8 cellular contexts compared by ENCODE assay signal in the genomic region with DNA sequence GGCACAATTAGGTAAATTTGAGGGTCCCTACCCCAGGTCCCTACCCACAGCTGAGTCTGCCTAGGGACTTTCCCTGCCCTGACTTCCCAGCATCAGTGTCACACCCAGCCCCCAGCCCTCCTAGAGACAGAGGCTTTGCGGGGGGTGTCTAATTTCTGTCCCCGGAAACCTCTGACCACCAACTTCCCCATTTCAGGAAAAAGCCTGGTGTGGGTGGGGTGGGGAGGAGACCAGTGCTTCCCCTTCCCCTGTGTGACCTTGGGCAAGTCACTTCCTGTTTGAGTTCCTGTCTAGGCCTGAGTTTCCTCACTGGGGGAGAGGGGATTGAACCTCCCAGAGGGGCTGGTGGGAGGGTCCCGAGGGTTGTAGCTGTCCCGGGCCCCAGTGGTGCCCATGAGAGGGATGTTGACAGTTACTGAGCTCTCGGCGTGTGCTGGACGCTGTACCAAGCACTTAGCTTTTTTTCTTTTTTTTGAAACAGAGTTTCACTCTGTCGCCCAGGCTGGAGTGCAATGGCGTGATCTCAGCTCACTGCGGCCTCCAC. TPM values are rescaled to one million over a fixed set of nuclear protein-coding genes. Genes with fewer than 3 reads are reported as not detected.
DNase-seq lines count a peak whose midpoint lies in the region; ATAC-seq and TF ChIP-seq lines count a peak whose summit lies in the region.

No MANE protein-coding gene starts in this region.

- H3K9ac ChIP-seq in mesendoderm (ENCODE audit: low read length), result no peak overlapping the region

- H2BK5ac ChIP-seq in mesendoderm (ENCODE audit: low read length), result no peak overlapping the region

- no peak overlapping the region for H2BK120ac ChIP-seq in mesendoderm (ENCODE audit: low read depth, low read length)

- H3K4me2 ChIP-seq in mesendoderm (ENCODE audit: low read length), result no peak overlapping the region

- no peak overlapping the region for H4K5ac ChIP-seq in mesendoderm (ENCODE audit: low read length)

- H3K27me3 Mint-ChIP-seq in Calu3 (ENCODE audit: unreplicated experiment) (no peaks in the 10 kb centered on the region), chondrocyte (ENCODE audit: low read depth) (no peaks in the 10 kb centered on the region), natural killer cell (ENCODE audit: low read depth in 2 of 2) (no peaks in the 10 kb centered on the region)

- TF ChIP-seq CTCF in Calu3 (IDR thresholded peaks at IDR 0.05; ENCODE audit: unreplicated experiment) (no peak), chondrocyte (IDR thresholded peaks at IDR 0.05) (no peak), natural killer cell (IDR thresholded peaks at IDR 0.05) (no peak)

- in situ Hi-C loops in G401 (cut with HindIII; ENCODE audit: low sequenced_read_pairs), result no loop called here

- ATAC-seq in natural killer cell (peak; percentile 68 to 78 (median 72)), HG03354 (IDR thresholded peaks at IDR 0.05; ENCODE audit: poor library complexity, severe bottlenecking, unreplicated experiment) (no peak), HG02798 (IDR thresholded peaks at IDR 0.05; ENCODE audit: poor library complexity, unreplicated experiment) (no peak)

- no CpG with 5 or more reads among the region's 10 CpGs for WGBS in mesendoderm (ENCODE audit: extremely low coverage, insufficient coverage, low lambda C conversion rate)

- no peaks in the 10 kb centered on the region for H3K27me3 ChIP-seq in mesendoderm (ENCODE audit: insufficient read depth, low read length, poor library complexity)

- H3K79me1 ChIP-seq in mesendoderm (ENCODE audit: low read length), result peaks cover 23% of the 10 kb centered on the region

- H3K18ac ChIP-seq in mesendoderm (ENCODE audit: low read length), result no peak overlapping the region

- H3K4me3 Mint-ChIP-seq in Calu3 (ENCODE audit: low read depth, unreplicated experiment) (peak overlapping the region; percentile 59), chondrocyte (ENCODE audit: unreplicated experiment) (no peak overlapping the region), natural killer cell (peak overlapping the region; percentile 50)

- H3K56ac ChIP-seq in mesendoderm (ENCODE audit: low read length), result no peak overlapping the region

- no TSS peak for BruUV-seq in Calu3 (replicated peaks; lab: Mats Ljungman, UMichigan)

- peaks cover 88% of the 10 kb centered on the region for H3K36me3 Mint-ChIP-seq in Calu3 (ENCODE audit: insufficient read depth, unreplicated experiment)
- H3K36me3 Mint-ChIP-seq in chondrocyte (ENCODE audit: low read depth), result peaks cover 13% of the 10 kb centered on the region
- no peaks in the 10 kb centered on the region for H3K36me3 Mint-ChIP-seq in natural killer cell

- intact Hi-C loops in Calu3 (cut with micrococcal nuclease; ENCODE audit: unreplicated experiment), result no loop called here
- intact Hi-C loops in natural killer cell (cut with micrococcal nuclease), result no loop called here

- H3K27ac ChIP-seq in mesendoderm (ENCODE audit: low read depth, low read length), result no peak overlapping the region

- DNase-seq in Calu3 (no peak), NOMO-1 (lab: John Stamatoyannopoulos, UW; ENCODE audit: unreplicated experiment in 2 of 2) (peak; percentile 74 to 94), chondrocyte (ENCODE audit: low spot score) (no peak), natural killer cell (no peak), mesendoderm (no peak), G401 (ENCODE audit: low spot score) (no peak)

- H3K4me3 ChIP-seq in mesendoderm (ENCODE audit: low read length), result no peak overlapping the region

- H3K27ac Mint-ChIP-seq in Calu3 (ENCODE audit: unreplicated experiment), result peak overlapping the region; percentile 80
- H3K27ac Mint-ChIP-seq in chondrocyte (ENCODE audit: unreplicated experiment), result peak overlapping the region; percentile 22
- H3K27ac Mint-ChIP-seq in natural killer cell, result peak overlapping the region; percentile 81 to 89

- no peaks in the 10 kb centered on the region for H3K4me1 ChIP-seq in mesendoderm (ENCODE audit: control insufficient read depth, low read depth, low read length)

- no peak overlapping the region for H2BK15ac ChIP-seq in mesendoderm (replicated peaks; ENCODE audit: low read depth)

- H3K9me3 Mint-ChIP-seq in Calu3 (ENCODE audit: low read depth, unreplicated experiment) (no peaks in the 10 kb centered on the region), chondrocyte (ENCODE audit: low read depth) (no peaks in the 10 kb centered on the region), natural killer cell (no peaks in the 10 kb centered on the region)

- CTCF ChIA-PET in Calu3 (lab: Charles Lee), result interaction anchor here (0.8 to 1.2 kb wide), 3 partner anchors 43 to 126 kb away, joined by 3 to 7 read pairs (median 3); no protein-coding TSS in a partner anchor

- H3K79me2 ChIP-seq in mesendoderm (ENCODE audit: control insufficient read depth, insufficient read depth, low read length), result peaks cover 55% of the 10 kb centered on the region

- H2AK5ac ChIP-seq in mesendoderm (ENCODE audit: low read length), result no peak overlapping the region

- no peak overlapping the region for H3K4ac ChIP-seq in mesendoderm (ENCODE audit: low read depth, low read length)

- H3K4me1 Mint-ChIP-seq in Calu3 (ENCODE audit: low read depth, unreplicated experiment) (peaks cover 71% of the 10 kb centered on the region), chondrocyte (ENCODE audit: low read depth) (peaks cover 40% of the 10 kb centered on the region), natural killer cell (peaks cover 40 to 68% of the 10 kb centered on the region in 2 donors)

- peaks cover 8% of the 10 kb centered on the region for H3K36me3 ChIP-seq in mesendoderm (ENCODE audit: control insufficient read depth, insufficient read depth, low read length)

- H3K23ac ChIP-seq in mesendoderm (ENCODE audit: low read length), result no peak overlapping the region

- no peak overlapping the region for H4K8ac ChIP-seq in mesendoderm (ENCODE audit: low read depth, low read length)

RNA-seq across cellular contexts. Expression of a gene that starts 7.9 kb away (rescaled TPM):
- total RNA-seq in Calu3 (2022) (194 and 219 TPM in 2 replicates), chondrocyte (65.6 to 145 TPM (median 142 TPM) in 3 replicates), natural killer cell (100 to 1,000 TPM; 192 to 244 (median 237) TPM)
- 116 TPM for polyA plus RNA-seq in mesendoderm (2013, experiment 1 of 2)
- polyA plus RNA-seq in mesendoderm (2013, experiment 2 of 2), result 114 TPM
- total RNA-seq in G401 (2014; rRNA removed; shearing (Covaris generic)), result 106 and 122 TPM in 2 replicates

RNA-seq across cellular contexts. Expression of a gene that starts 16.9 kb away (rescaled TPM):
- 5.0 and 6.8 TPM in 2 replicates for total RNA-seq in Calu3 (2022)
- 0.52 to 0.63 TPM in 2 of 3 replicates, not detected in the other for total RNA-seq in chondrocyte
- 1 to 10 TPM; 5.1 to 8.3 (median 6.8) TPM for total RNA-seq in natural killer cell
- polyA plus RNA-seq in mesendoderm (2013, experiment 1 of 2), result 12.4 TPM
- polyA plus RNA-seq in mesendoderm (2013, experiment 2 of 2), result 12.1 TPM
- total RNA-seq in G401 (2014; rRNA removed; shearing (Covaris generic)), result 3.3 and 4.2 TPM in 2 replicates

RNA-seq across cellular contexts. Expression of a gene that starts 18.3 kb away (rescaled TPM):
- 5.7 and 7.2 TPM in 2 replicates for total RNA-seq in Calu3 (2022)
- 11.5 to 16.0 TPM (median 13.7 TPM) in 3 replicates for total RNA-seq in chondrocyte
- 1 to 10 TPM; 1.9 to 5.5 (median 3.0) TPM for total RNA-seq in natural killer cell
- 17.1 TPM for polyA plus RNA-seq in mesendoderm (2013, experiment 1 of 2)
- polyA plus RNA-seq in mesendoderm (2013, experiment 2 of 2), result 17.0 TPM
- total RNA-seq in G401 (2014; rRNA removed; shearing (Covaris generic)), result 17.0 and 22.0 TPM in 2 replicates

RNA-seq across cellular contexts. Expression of a gene that starts 47.4 kb away (rescaled TPM):
- 18.7 and 23.8 TPM in 2 replicates for total RNA-seq in Calu3 (2022)
- total RNA-seq in chondrocyte, result 25.5 to 50.9 TPM (median 43.8 TPM) in 3 replicates
- total RNA-seq in natural killer cell, result 1,000 to 10,000 TPM in 2 of 3 donors, 100 to 1,000 TPM in 1; 784 to 1,837 (median 1,121) TPM
- 0.29 TPM for polyA plus RNA-seq in mesendoderm (2013, experiment 1 of 2)
- 0.34 TPM for polyA plus RNA-seq in mesendoderm (2013, experiment 2 of 2)
- total RNA-seq in G401 (2014; rRNA removed; shearing (Covaris generic)), result 0.31 and 1.5 TPM in 2 replicates

Comparison
In these comparisons a context has a peak if more than half of its experiments do, and no peak if none do; other contexts are left out.
1. DNase-seq: peak in NOMO-1 (2 of 2); none in Calu3 (single experiment), chondrocyte (single experiment), natural killer cell (single experiment), mesendoderm (single experiment) and G401 (single experiment).
2. H3K27ac Mint-ChIP-seq: peak in every context shown above with its lines; median percentile 85 in natural killer cell; 80 in Calu3; 22 in chondrocyte.
3. ATAC-seq: peak in natural killer cell (3 of 3); none in HG03354 (single experiment) and HG02798 (single experiment).